Comparison of ENCODE assay signal across 35 cellular contexts in the genomic region with DNA sequence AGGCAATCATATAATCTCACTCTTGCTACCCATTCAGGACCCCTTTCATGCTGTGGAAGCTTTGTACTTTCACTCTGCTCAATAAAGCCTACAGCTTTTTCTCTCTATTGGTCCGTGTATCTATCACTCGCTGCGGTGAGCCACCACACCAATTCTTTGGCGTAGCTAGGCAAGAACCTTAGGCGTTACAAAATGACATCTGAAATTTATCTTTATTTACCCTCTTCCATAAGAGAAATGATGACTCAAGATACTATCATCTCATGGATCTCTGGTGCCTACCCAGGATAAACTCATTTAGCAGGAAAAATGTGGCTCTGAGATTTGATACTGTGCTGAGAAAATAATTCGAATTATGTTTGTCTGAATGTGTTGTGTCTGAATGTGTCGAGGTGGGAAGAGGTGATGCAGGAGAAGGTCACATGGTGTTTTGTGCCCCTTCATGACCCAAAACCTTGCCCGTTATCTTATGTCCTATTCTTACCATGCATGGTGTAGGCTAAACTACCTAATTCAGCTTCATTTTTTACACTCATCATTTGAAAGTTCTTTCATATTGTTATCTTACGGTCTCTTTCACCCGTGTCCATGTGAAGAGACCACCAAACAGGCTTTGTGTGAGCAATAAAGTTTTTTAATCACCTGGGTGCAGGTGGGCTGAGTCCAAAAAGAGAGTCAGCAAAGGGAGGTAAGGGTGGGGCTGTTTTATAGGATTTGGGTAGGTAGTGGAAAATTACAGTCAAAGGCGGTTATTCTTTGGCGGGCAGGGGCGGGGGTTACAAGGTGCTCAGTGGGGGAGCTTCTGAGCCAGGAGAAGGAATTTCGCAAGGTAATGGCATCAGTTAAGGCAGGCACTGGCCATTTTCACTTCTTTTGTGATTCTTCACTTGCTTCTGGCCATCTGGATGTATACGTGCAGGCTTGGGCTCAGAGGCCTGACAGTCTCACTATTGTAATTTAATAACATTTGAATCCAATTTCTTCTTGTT. TPM values are rescaled to one million over a fixed set of nuclear protein-coding genes. Genes with fewer than 3 reads are reported as not detected.
A peak's percentile ranks its signal among the peaks of the same experiment; 100 is the strongest.
DNase-seq lines count a peak whose midpoint lies in the region; ATAC-seq and TF ChIP-seq lines count a peak whose summit lies in the region.
"Had no signal": no experiment of that assay in that cellular context is flagged by ENCODE, and none has a peak within 500 bp of the region (broad histone marks: within the 10 kb centered on the region; RNA-seq: fewer than 3 reads in every experiment).

No MANE protein-coding gene starts in this region.

- peaks cover 6% of the 10 kb centered on the region; the same call in 1 of the 2 replicates for H3K9me3 Mint-ChIP-seq in HFFc6
- H3K9me3 Mint-ChIP-seq in activated T-helper 17 cell treated with anti-CD3 and anti-CD28 coated beads, Interleukin-2, amount 50 U/mL, for 72 hours = peaks cover 5% of the 10 kb centered on the region
- peaks cover 4% of the 10 kb centered on the region for H3K9me3 Mint-ChIP-seq in type B pancreatic cell
- H3K9me3 Mint-ChIP-seq: T-helper 1 cell treated with Interleukin-12 subunit alpha and Interleukin-12 subunit beta and Interleukin-4 antibody, amounts not matched to agents 30 μg/mL and 1 μg/mL, for 36 hours had no signal

- H3K9me3 ChIP-seq in SK-N-SH = no peaks in the 10 kb centered on the region
- H3K9me3 ChIP-seq: body of pancreas, gastroesophageal sphincter, pancreas, upper lobe of left lung had no signal

- WGBS in SK-N-SH (ENCODE audit: low lambda C conversion rate) = 45% methylated on average over 15 of the region's 15 CpGs

- peaks cover 0 to 2% of the 10 kb centered on the region in 2 experiments; a peak in 1 of 4 replicates for H3K4me1 ChIP-seq in SK-N-SH (ENCODE audit: control insufficient read depth in 1 of 2, insufficient read depth in 2 of 2, low read depth in 1 of 2, low read length in 1 of 2)
- H3K4me1 ChIP-seq: body of pancreas, gastroesophageal sphincter, pancreas, upper lobe of left lung had no signal

- TF ChIP-seq RAD21 in SK-N-SH (IDR thresholded peaks at IDR 0.05; ENCODE audit: low read length) = no peak

- TF ChIP-seq EP300 in SK-N-SH (IDR thresholded peaks at IDR 0.05; ENCODE audit: borderline replicate concordance in 1 of 2, low read depth in 1 of 2, low read length in 1 of 2) = peak in 1 of 2 experiments; percentile 61; a peak in 1 of 4 replicates

- POLR2A ChIA-PET in SK-N-SH (lab: Yijun Ruan, JAX) = no interaction called here

- CTCF ChIA-PET in SK-N-SH (lab: Yijun Ruan, JAX) = no interaction called here

- H3K27me3 Mint-ChIP-seq in HFFc6 (ENCODE audit: insufficient read depth) (peaks cover 10% of the 10 kb centered on the region; the same call in 1 of the 2 replicates), type B pancreatic cell (no peaks in the 10 kb centered on the region)
- H3K27me3 Mint-ChIP-seq in activated T-helper 17 cell treated with anti-CD3 and anti-CD28 coated beads, Interleukin-2, amount 50 U/mL, for 72 hours = peaks cover 13% of the 10 kb centered on the region

- no peaks in the 10 kb centered on the region for H3K27me3 ChIP-seq in SK-N-SH (ENCODE audit: insufficient read depth)
- H3K27me3 ChIP-seq: body of pancreas, gastroesophageal sphincter, upper lobe of left lung had no signal

- no peaks in the 10 kb centered on the region for H3K9me2 ChIP-seq in SK-N-SH

- H3K9ac ChIP-seq in SK-N-SH = peak overlapping the region; percentile 47
- H3K9ac ChIP-seq: GM23248 had no signal

- TF ChIP-seq CTCF in HFFc6 (IDR thresholded peaks at IDR 0.05) (no peak), SK-N-SH (IDR thresholded peaks at IDR 0.05) (no peak), fibroblast of villous mesenchyme (IDR thresholded peaks at IDR 0.05; ENCODE audit: insufficient read depth, low read depth, low read length) (no peak), type B pancreatic cell (conservative IDR thresholded peaks at IDR 0.05) (no peak)

- no peak overlapping the region for H3K4me3 Mint-ChIP-seq in HFFc6
- no peak overlapping the region for H3K4me3 Mint-ChIP-seq in activated T-helper 17 cell treated with anti-CD3 and anti-CD28 coated beads, Interleukin-2, amount 50 U/mL, for 72 hours
- no peak overlapping the region for H3K4me3 Mint-ChIP-seq in type B pancreatic cell
- H3K4me3 Mint-ChIP-seq: T-helper 1 cell treated with Interleukin-12 subunit alpha and Interleukin-12 subunit beta and Interleukin-4 antibody, amounts not matched to agents 30 μg/mL and 1 μg/mL, for 36 hours had no signal

- ATAC-seq in GM19328 (IDR thresholded peaks at IDR 0.05; ENCODE audit: unreplicated experiment) (no peak), HG02642 (IDR thresholded peaks at IDR 0.05; ENCODE audit: poor library complexity, unreplicated experiment) (no peak)
- ATAC-seq in activated T-helper 17 cell treated with anti-CD3 and anti-CD28 coated beads, Interleukin-2, amount 50 U/mL, for 72 hours (replicated peaks) = no peak
- ATAC-seq: activated CD4-positive, CD25-positive, alpha-beta regulatory T cell treated with anti-CD3 and anti-CD28 coated beads, Interleukin-2, amount 50 U/mL, for 24 hours; body of pancreas; gastroesophageal sphincter; left cardiac atrium; pancreas had no signal

- H4K20me1 ChIP-seq in SK-N-SH (ENCODE audit: insufficient read depth) = no peaks in the 10 kb centered on the region

- H3K27ac Mint-ChIP-seq in HFFc6 = no peak overlapping the region; the same call in 1 of the 2 replicates
- H3K27ac Mint-ChIP-seq in activated T-helper 17 cell treated with anti-CD3 and anti-CD28 coated beads, Interleukin-2, amount 50 U/mL, for 72 hours = no peak overlapping the region
- H3K27ac Mint-ChIP-seq in type B pancreatic cell = no peak overlapping the region
- H3K27ac Mint-ChIP-seq: T-helper 1 cell treated with Interleukin-12 subunit alpha and Interleukin-12 subunit beta and Interleukin-4 antibody, amounts not matched to agents 30 μg/mL and 1 μg/mL, for 36 hours had no signal

- H3K4me3 ChIP-seq in SK-N-SH (ENCODE audit: low read depth in 2 of 2, low read length in 1 of 2) (peak overlapping the region in 1 of 2 experiments; percentile 51; a peak in 3 of 4 replicates), fibroblast of villous mesenchyme (ENCODE audit: low read depth, low read length) (peak overlapping the region; percentile 21)
- H3K4me3 ChIP-seq: body of pancreas, gastroesophageal sphincter, GM23248, lung, pancreas, upper lobe of left lung had no signal

- H3F3A ChIP-seq in SK-N-SH (replicated peaks; ENCODE audit: insufficient read depth) = peaks cover 14% of the 10 kb centered on the region

- peak overlapping the region; percentile 74 for H2AFZ ChIP-seq in SK-N-SH (ENCODE audit: low read depth)
- H2AFZ ChIP-seq: GM23248 had no signal

- H3K4me2 ChIP-seq in SK-N-SH = peak overlapping the region; percentile 66

- H3K36me3 Mint-ChIP-seq in HFFc6 (ENCODE audit: low read depth) (no peaks in the 10 kb centered on the region), type B pancreatic cell (no peaks in the 10 kb centered on the region)
- H3K36me3 Mint-ChIP-seq in activated T-helper 17 cell treated with anti-CD3 and anti-CD28 coated beads, Interleukin-2, amount 50 U/mL, for 72 hours (ENCODE audit: low read depth) = no peaks in the 10 kb centered on the region

- H3K4me1 Mint-ChIP-seq in HFFc6 (ENCODE audit: low read depth) = peaks cover 31% of the 10 kb centered on the region
- no peaks in the 10 kb centered on the region for H3K4me1 Mint-ChIP-seq in activated T-helper 17 cell treated with anti-CD3 and anti-CD28 coated beads, Interleukin-2, amount 50 U/mL, for 72 hours
- H3K4me1 Mint-ChIP-seq in type B pancreatic cell (ENCODE audit: unreplicated experiment) = peaks cover 5% of the 10 kb centered on the region

- H3K79me2 ChIP-seq in SK-N-SH (ENCODE audit: insufficient read depth) = no peaks in the 10 kb centered on the region

- H3K27ac ChIP-seq in SK-N-SH (ENCODE audit: low read depth in 2 of 2, low read length in 1 of 2) = peak overlapping the region; percentile 16 to 72; a peak in 3 of 4 replicates
- H3K27ac ChIP-seq: body of pancreas, C4-2B, gastroesophageal sphincter, GM23248, pancreas, RWPE1, upper lobe of left lung had no signal

- DNase-seq in HFFc6 = peak; percentile 2
- DNase-seq in SK-N-SH = no peak
- no peak for DNase-seq in fibroblast of villous mesenchyme (ENCODE audit: low read depth)
- DNase-seq in type B pancreatic cell (ENCODE audit: extremely low spot score, unreplicated experiment) = no peak
- DNase-seq: activated CD4-positive, alpha-beta T cell treated with anti-CD3 and anti-CD28 coated beads, Interleukin-2, amount 50 U/mL, for 48 hours; activated naive CD4-positive, alpha-beta T cell treated with Interleukin-2 at 50 U/mL for 16 hours; activated T-cell treated with anti-CD3 and anti-CD28 coated beads, Interleukin-2, amount 50 U/mL, for 48 hours; body of pancreas; DMS79; GM23248; hippocampal formation; IMR-90; left cardiac atrium; NCI-H1092; NCI-H1694 treated with DMSO at 0.1 percent for 48 hours; NCI-H446; NCI-H774; pancreas; retina; stimulated activated naive CD4-positive, alpha-beta T cell; upper lobe of left lung had no signal

- no peaks in the 10 kb centered on the region for H3K36me3 ChIP-seq in SK-N-SH (replicated peaks in 1 of 2; ENCODE audit: control insufficient read depth in 1 of 2, insufficient read depth in 2 of 2, low read length in 1 of 2)
- H3K36me3 ChIP-seq: gastroesophageal sphincter, pancreas, upper lobe of left lung had no signal

TF ChIP-seq in SK-N-SH, 30 proteins besides CTCF, POLR2A, EP300 and RAD21 (continues in another document):
- TF ChIP-seq NFIC (IDR thresholded peaks at IDR 0.05; ENCODE audit: borderline replicate concordance) = peak; percentile 56; the same call in 1 of the 2 replicates
- TF ChIP-seq FOXM1 (IDR thresholded peaks at IDR 0.05; ENCODE audit: low read depth) = no peak
- TF ChIP-seq YY1 (IDR thresholded peaks at IDR 0.05; ENCODE audit: low read depth) = no peak
- no peak for TF ChIP-seq RFX5 (IDR thresholded peaks at IDR 0.05; ENCODE audit: low read length)
- TF ChIP-seq TAF1 (IDR thresholded peaks at IDR 0.05; ENCODE audit: borderline replicate concordance, low read depth, low read length) = no peak
- TF ChIP-seq MXI1 (IDR thresholded peaks at IDR 0.05; ENCODE audit: low read depth, low read length) = no peak
- TF ChIP-seq CHD2 (IDR thresholded peaks at IDR 0.05; ENCODE audit: low read length, partially characterized antibody) = no peak

RNA-seq across cellular contexts. Expression of a gene that starts 41.6 kb away (rescaled TPM):
- not detected for total RNA-seq in HFFc6 (2021; fragmentation: NEBNext Ultra II Directional; extraction: Animal tissue kit (Norgen Biotek cat#: 25700))
- not detected in 2 replicates for polyA plus RNA-seq in SK-N-SH (2012; rRNA removed)
- 0.04 TPM in 2 replicates for polyA plus RNA-seq in SK-N-SH (2012; cell fraction: cytosol; rRNA removed)
- not detected in 2 replicates for polyA plus RNA-seq in SK-N-SH (2012; cell fraction: nucleus; rRNA removed)
- total RNA-seq in fibroblast of villous mesenchyme (not detected in 2 replicates), type B pancreatic cell (ENCODE audit: low replicate concordance) (not detected in 2 replicates)
- total RNA-seq in activated T-helper 17 cell treated with anti-CD3 and anti-CD28 coated beads, Interleukin-2, amount 50 U/mL, for 72 hours = not detected
- total RNA-seq: body of pancreas, dermis microvascular lymphatic vessel endothelial cell, fibroblast of lung, gastroesophageal sphincter, GM23248, IMR-90, left cardiac atrium, lung, pancreas, SK-MEL-5, skeletal muscle tissue, upper lobe of left lung had no signal
- polyA plus RNA-seq: fibroblast of lung, GM23248, lung, neural cell, pancreas had no signal
